8 cellular contexts compared by ENCODE assay signal in genomic region chr1:17053685-17054410, GRCh38. TPM values are rescaled to one million over a fixed set of nuclear protein-coding genes. Genes with fewer than 3 reads are reported as not detected.
DNase-seq lines count a peak whose midpoint lies in the region; TF ChIP-seq lines count a peak whose summit lies in the region.

SDHB (minus strand) TSS chr1:17054032; CDS start chr1:17054019, 13 bp downstream.

- H3K9me3 ChIP-seq in neuron (ENCODE audit: low read length) (no peaks in the 10 kb centered on the region), subcutaneous abdominal adipose tissue (ENCODE audit: control insufficient read depth in 5 of 5, low read length in 5 of 5) (no peaks in the 10 kb centered on the region)

- H3K36me3 ChIP-seq in neuron (ENCODE audit: insufficient read depth, low read length) = peaks cover 14% of the 10 kb centered on the region
- peaks cover 0 to 13% (median 7%) of the 10 kb centered on the region in 5 donors for H3K36me3 ChIP-seq in subcutaneous abdominal adipose tissue (ENCODE audit: control insufficient read depth in 5 of 5, insufficient read depth in 5 of 5, low read length in 5 of 5)

- peak within 1 kb of the TSS; percentile 76 for H3K27ac ChIP-seq in subcutaneous abdominal adipose tissue (ENCODE audit: low read depth, low read length)

- CTCF ChIA-PET in activated naive CD4-positive, alpha-beta T cell treated with anti-CD3 and anti-CD28 coated beads for 36 hours (lab: Charles Lee) = interaction anchor here (0.6 kb wide), 2 partner anchors 151 to 433 kb away, joined by 3 to 4 read pairs; no protein-coding TSS in a partner anchor

- H3K4me3 Mint-ChIP-seq in activated naive CD4-positive, alpha-beta T cell treated with anti-CD3 and anti-CD28 coated beads for 36 hours = peak within 1 kb of the TSS; percentile 98

- peaks cover 5% of the 10 kb centered on the region for H3K27me3 Mint-ChIP-seq in activated naive CD4-positive, alpha-beta T cell treated with anti-CD3 and anti-CD28 coated beads for 36 hours (ENCODE audit: low read depth)

- peaks cover 22% of the 10 kb centered on the region for H3K4me1 Mint-ChIP-seq in activated naive CD4-positive, alpha-beta T cell treated with anti-CD3 and anti-CD28 coated beads for 36 hours (ENCODE audit: low read depth)

- H3K27ac Mint-ChIP-seq in activated naive CD4-positive, alpha-beta T cell treated with anti-CD3 and anti-CD28 coated beads for 36 hours = peak within 1 kb of the TSS; percentile 91

- H3K4me1 ChIP-seq in neuron (ENCODE audit: insufficient read depth, low read length) = peaks cover 17% of the 10 kb centered on the region
- H3K4me1 ChIP-seq in subcutaneous abdominal adipose tissue (ENCODE audit: control insufficient read depth in 5 of 5, insufficient read depth in 5 of 5, low read length in 5 of 5) = peaks cover 6 to 17% (median 15%) of the 10 kb centered on the region in 5 donors

- peaks cover 8% of the 10 kb centered on the region for H3K36me3 Mint-ChIP-seq in activated naive CD4-positive, alpha-beta T cell treated with anti-CD3 and anti-CD28 coated beads for 36 hours (ENCODE audit: low read depth)

- H3K4me3 ChIP-seq in HFF-Myc (replicated peaks; ENCODE audit: low read depth, low read length) (peak within 1 kb of the TSS; percentile 84), neuron (ENCODE audit: low read length) (peak within 1 kb of the TSS; percentile 83), subcutaneous abdominal adipose tissue (ENCODE audit: low read depth in 1 of 5, low read length in 5 of 5) (peak within 1 kb of the TSS; percentile 97 to 100 (median 99))

- peak within 1 kb of the TSS; percentile 38 for H2AFZ ChIP-seq in neuron (ENCODE audit: low read depth, low read length)

- H3K27me3 ChIP-seq in neuron (ENCODE audit: insufficient read depth, low read length) (no peaks in the 10 kb centered on the region), subcutaneous abdominal adipose tissue (ENCODE audit: control insufficient read depth in 5 of 5, insufficient read depth in 4 of 5, low read length in 5 of 5) (peaks cover 0 to 4% (median 0%) of the 10 kb centered on the region in 5 donors)

- no peak for TF ChIP-seq CTCF in HFF-Myc (IDR thresholded peaks at IDR 0.05; ENCODE audit: low read depth, low read length, missing control alignments)

- intact Hi-C loops in activated naive CD4-positive, alpha-beta T cell treated with anti-CD3 and anti-CD28 coated beads for 36 hours (cut with micrococcal nuclease) = loop anchor here (1.0 to 10.0 kb wide), 4 partner anchors 42 to 1529 kb away; partner anchors contain the start of genes CASP9 and DNAJC16

- H3K9me3 Mint-ChIP-seq in activated naive CD4-positive, alpha-beta T cell treated with anti-CD3 and anti-CD28 coated beads for 36 hours = no peaks in the 10 kb centered on the region

- H3K9ac ChIP-seq in subcutaneous abdominal adipose tissue (ENCODE audit: low read length in 5 of 5) = peak within 1 kb of the TSS; percentile 77 to 95 (median 91)

- DNase-seq in GM03348 (ENCODE audit: low spot score) (peak; percentile 99), HFF-Myc (ENCODE audit: extremely low read depth, low read depth) (peak; percentile 96), NAMALWA (ENCODE audit: low spot score) (peak; percentile 99), SK-N-DZ (ENCODE audit: low spot score) (peak; percentile 95), foreskin melanocyte (peak; percentile 96)
- DNase-seq in activated naive CD4-positive, alpha-beta T cell treated with anti-CD3 and anti-CD28 coated beads for 36 hours = peak; percentile 100

RNA-seq across cellular contexts. Expression of gene SDHB, which starts in this region (rescaled TPM):
- 201 and 208 TPM in 2 replicates for polyA plus RNA-seq in SK-N-DZ (2014; cell fraction: cytosol; rRNA removed)
- 126 and 129 TPM in 2 replicates for polyA plus RNA-seq in SK-N-DZ (2014; cell fraction: nucleus; rRNA removed)
- total RNA-seq in activated naive CD4-positive, alpha-beta T cell treated with anti-CD3 and anti-CD28 coated beads for 36 hours = 100 to 1,000 TPM; 177 to 179 TPM

Comparison
In these comparisons a context has a peak if more than half of its experiments do, and no peak if none do; other contexts are left out.
1. Peak in every context shown above with its lines: DNase-seq, H3K4me3 ChIP-seq and H3K27ac ChIP-seq.